ENCODE assay signal across 20 cellular contexts in genomic region chr1:224138198-224138597, GRCh38. TPM values are rescaled to one million over a fixed set of nuclear protein-coding genes. Genes with fewer than 3 reads are reported as not detected.
DNase-seq lines count a peak whose midpoint lies in the region; ATAC-seq, FAIRE-seq and TF ChIP-seq lines count a peak whose summit lies in the region.
"Had no signal": no experiment of that assay in that cellular context is flagged by ENCODE, and none has a peak within 500 bp of the region (broad histone marks: within the 10 kb centered on the region; RNA-seq: fewer than 3 reads in every experiment).

No MANE protein-coding gene starts in this region.

- TF ChIP-seq POLR2A in HepG2 (IDR thresholded peaks at IDR 0.05; ENCODE audit: insufficient read depth in 1 of 2, low read depth in 2 of 2, low read length in 2 of 2) (no peak), right lobe of liver (IDR thresholded peaks at IDR 0.05) (no peak)

- no peaks in the 10 kb centered on the region for H3K79me2 ChIP-seq in HepG2 (ENCODE audit: insufficient read depth, low read length)

- H3K27me3 ChIP-seq in liver (ENCODE audit: control insufficient read depth in 4 of 4, insufficient read depth in 4 of 4, low read length in 3 of 4) (no peaks in the 10 kb centered on the region), HepG2 (ENCODE audit: control insufficient read depth in 1 of 2, insufficient read depth in 2 of 2, low read length in 2 of 2) (no peaks in the 10 kb centered on the region), right lobe of liver (no peaks in the 10 kb centered on the region)

- peaks cover 0 to 10% (median 8%) of the 10 kb centered on the region in 4 donors for H3K36me3 ChIP-seq in liver (ENCODE audit: control insufficient read depth in 4 of 4, insufficient read depth in 3 of 4, low read depth in 1 of 4, low read length in 3 of 4)
- H3K36me3 ChIP-seq in HepG2 (replicated peaks in 1 of 2; ENCODE audit: control insufficient read depth in 1 of 2, insufficient read depth in 2 of 2, low read length in 2 of 2), result peaks cover 2 to 32% of the 10 kb centered on the region in 2 experiments; a peak in 4 of 5 replicates
- peaks cover 0 to 21% (median 7%) of the 10 kb centered on the region in 4 donors for H3K36me3 ChIP-seq in right lobe of liver

- in situ Hi-C loops in HepG2 (cut with HindIII; ENCODE audit: extremely low pct_ligation_motif_present, low pct_unique_long_range_greater_than_20kb), result no loop called here

- H3K9ac ChIP-seq in liver (ENCODE audit: low read depth in 1 of 2, low read length in 2 of 2) (no peak overlapping the region), HepG2 (ENCODE audit: insufficient read depth, low read depth, low read length) (no peak overlapping the region)

- H3K4me1 ChIP-seq in liver (ENCODE audit: control insufficient read depth in 4 of 4, insufficient read depth in 4 of 4, low read length in 3 of 4) (peaks cover 3 to 17% (median 11%) of the 10 kb centered on the region in 4 donors), HepG2 (ENCODE audit: insufficient read depth, low read length) (no peaks in the 10 kb centered on the region), right lobe of liver (peaks cover 0 to 39% (median 4%) of the 10 kb centered on the region in 4 donors)
- H3K4me1 ChIP-seq: HAP-1 had no signal

- FAIRE-seq in HepG2 (lab: Jason Lieb, UNC), result no peak
- FAIRE-seq: GM12878, H54 had no signal

- no TSS peak for BruUV-seq in HepG2 (replicated peaks; lab: Mats Ljungman, UMichigan)

- 43% methylated on average over 3 of the region's 3 CpGs for WGBS in liver
- WGBS in HepG2 (ENCODE audit: low lambda C conversion rate), result 91% methylated on average over 3 of the region's 3 CpGs
- 60% methylated on average over 3 of the region's 3 CpGs for WGBS in right lobe of liver (ENCODE audit: insufficient coverage, low coverage, low lambda C conversion rate, missing lambda C conversion rate)

- H3K27ac ChIP-seq in liver (ENCODE audit: low read depth in 1 of 2, low read length in 2 of 2) (no peak overlapping the region), HepG2 (ENCODE audit: extremely low read length, insufficient read depth, low read length) (no peak overlapping the region), VCaP (peak overlapping the region; percentile 94), right lobe of liver (peak overlapping the region; percentile 45 to 66 (median 56))

- H2AFZ ChIP-seq in HepG2 (ENCODE audit: low read length), result no peak overlapping the region

- H4K20me1 ChIP-seq in HepG2 (ENCODE audit: insufficient read depth, low read length), result no peaks in the 10 kb centered on the region

- TF ChIP-seq RAD21 in liver (IDR thresholded peaks at IDR 0.05) (no peak), HepG2 (CRISPR knock-in tag; IDR thresholded peaks at IDR 0.05) (no peak)

- no peak overlapping the region for H3K4me2 ChIP-seq in HepG2 (ENCODE audit: low read depth, low read length)

- H3K9me3 ChIP-seq in liver (ENCODE audit: control insufficient read depth in 4 of 4, low read length in 3 of 4) (no peaks in the 10 kb centered on the region), HepG2 (ENCODE audit: low read length) (no peaks in the 10 kb centered on the region), right lobe of liver (no peaks in the 10 kb centered on the region)
- H3K9me3 ChIP-seq: Caco-2, HAP-1 had no signal

- CTCF ChIA-PET in HepG2 (lab: Yijun Ruan, JAX; ENCODE audit: low intra/inter-chr PET ratio, low total read pairs), result no interaction called here

- no peak for DNase-seq in HepG2 (ENCODE audit: low spot score)
- no peak for DNase-seq in right lobe of liver
- no peak for DNase-seq in NCI-H1436 treated with DMSO at 0.1 percent for 48 hours (lab: John Stamatoyannopoulos, UW)
- DNase-seq in left ventricle myocardium superior, result no peak
- DNase-seq: C1 segment of cervical spinal cord; Caco-2; CD4-positive, CD25-positive, alpha-beta regulatory T cell; CD8-positive, alpha-beta T cell; DMS 273 treated with DMSO at 0.1 percent for 48 hours; DMS79; EL; GDM1; GOT3; HFFc6 had no signal

- no peak for TF ChIP-seq EP300 in HepG2 (IDR thresholded peaks at IDR 0.05; ENCODE audit: low read depth in 2 of 2, low read length in 2 of 2)
- no peak for TF ChIP-seq EP300 in HepG2 (CRISPR knock-in tag; IDR thresholded peaks at IDR 0.05; ENCODE audit: borderline replicate concordance)

- POLR2A ChIA-PET in HepG2 (lab: Yijun Ruan, JAX), result no interaction called here

- intact Hi-C loops in HepG2 (cut with micrococcal nuclease; ENCODE audit: unreplicated experiment), result no loop called here
- intact Hi-C loops in right lobe of liver (cut with DNase I), result no loop called here
- intact Hi-C loops in left ventricle myocardium superior (cut with micrococcal nuclease), result no loop called here

- no peak overlapping the region for H3K4me3 ChIP-seq in liver (ENCODE audit: low read depth in 1 of 3, low read length in 3 of 3)
- no peak overlapping the region for H3K4me3 ChIP-seq in HepG2 (replicated peaks in 1 of 3; ENCODE audit: insufficient read depth in 1 of 3, low read depth in 2 of 3, low read length in 3 of 3)
- no peak overlapping the region for H3K4me3 ChIP-seq in right lobe of liver
- H3K4me3 ChIP-seq: GM12878, HAP-1 had no signal

- ATAC-seq in HepG2, result no peak
- peak; percentile 50 to 72 (median 60) for ATAC-seq in right lobe of liver
- no peak for ATAC-seq in GM18867 (IDR thresholded peaks at IDR 0.05; ENCODE audit: unreplicated experiment)
- no peak for ATAC-seq in left ventricle myocardium superior
- ATAC-seq: CD8-positive, alpha-beta T cell; GM12878 had no signal

- no peak for TF ChIP-seq CTCF in liver (IDR thresholded peaks at IDR 0.05; ENCODE audit: low read depth, low read length, missing input control)
- TF ChIP-seq CTCF in HepG2 (CRISPR knock-in tag; IDR thresholded peaks at IDR 0.05), result no peak
- no peak for TF ChIP-seq CTCF in VCaP (conservative IDR thresholded peaks at IDR 0.05)
- no peak for TF ChIP-seq CTCF in right lobe of liver (IDR thresholded peaks at IDR 0.05)

TF ChIP-seq in liver, 16 proteins besides CTCF, POLR2A, EP300 and RAD21 (continues in another document):
- no peak for TF ChIP-seq GABPA (IDR thresholded peaks at IDR 0.05 in 1 of 2, conservative IDR thresholded peaks at IDR 0.05 in 1 of 2)
- TF ChIP-seq TAF1 (conservative IDR thresholded peaks at IDR 0.05), result no peak

TF ChIP-seq in HepG2, 621 proteins besides CTCF, POLR2A, EP300 and RAD21 (continues in another document):
- TF ChIP-seq ARNT (IDR thresholded peaks at IDR 0.05), result no peak
- TF ChIP-seq TAF1 (CRISPR knock-in tag; IDR thresholded peaks at IDR 0.05), result no peak
- TF ChIP-seq KMT2B (CRISPR knock-in tag; IDR thresholded peaks at IDR 0.05), result no peak

RNA-seq across cellular contexts. Expression of gene FBXO28, which starts 24.3 kb away (rescaled TPM):
- total RNA-seq in liver (10 to 100 TPM; 17.4 to 23.1 TPM), HepG2 (2016; rRNA removed; fragmentation: Illumina TruSeq; extraction: Trizol) (29.1 and 38.2 TPM in 2 replicates), right lobe of liver (10 to 100 TPM; 11.5 to 20.9 (median 15.3) TPM), left ventricle myocardium superior (18.1 TPM)
- polyA plus RNA-seq in liver (1 to 10 TPM; 6.7 to 8.9 TPM), HepG2 (2011; rRNA removed) (6.9 and 8.5 TPM in 2 replicates)
- 3.6 and 4.3 TPM in 2 replicates for total RNA-seq in HepG2 (2016; cell fraction: cytosol; rRNA removed; fragmentation: Illumina TruSeq; extraction: Trizol; ENCODE audit: low read depth)
- 29.7 and 37.5 TPM in 2 replicates for total RNA-seq in HepG2 (2016; cell fraction: insoluble cytoplasmic fraction; rRNA removed; fragmentation: Illumina TruSeq; extraction: Trizol)
- 12.9 and 13.7 TPM in 2 replicates for total RNA-seq in HepG2 (2016; cell fraction: membrane; rRNA removed; fragmentation: Illumina TruSeq; extraction: Trizol)
- total RNA-seq in HepG2 (2016; cell fraction: nucleus; rRNA removed; fragmentation: Illumina TruSeq; extraction: Trizol), result 20.6 and 25.7 TPM in 2 replicates
- 5.0 and 5.6 TPM in 2 replicates for polyA plus RNA-seq in HepG2 (2011; cell fraction: cytosol; rRNA removed)
- polyA plus RNA-seq in HepG2 (2011; cell fraction: nucleus; rRNA removed), result 5.5 and 6.6 TPM in 2 replicates
- 7.4 and 8.5 TPM in 2 replicates for polyA plus RNA-seq in HepG2 (2012)
- polyA plus RNA-seq in HepG2 (2016; cell fraction: cytosol; fragmentation: Illumina TruSeq; extraction: Trizol; ENCODE audit: low read depth), result 1.5 and 2.2 TPM in 2 replicates
- polyA plus RNA-seq in HepG2 (2016; cell fraction: insoluble cytoplasmic fraction; fragmentation: Illumina TruSeq; extraction: Trizol; ENCODE audit: low read depth), result 25.0 and 28.7 TPM in 2 replicates
- polyA plus RNA-seq in HepG2 (2016; cell fraction: membrane; fragmentation: Illumina TruSeq; extraction: Trizol; ENCODE audit: low read depth), result 4.5 and 6.0 TPM in 2 replicates
- polyA plus RNA-seq in HepG2 (2016; cell fraction: nucleus; fragmentation: Illumina TruSeq; extraction: Trizol; ENCODE audit: insufficient read depth, low read depth), result 18.0 and 25.6 TPM in 2 replicates
- 9.9 and 23.9 TPM in 2 replicates for polyA minus RNA-seq in HepG2 (2011; rRNA and poly(A)+ RNA removed; ENCODE audit: low replicate concordance)
- polyA minus RNA-seq in HepG2 (2011; cell fraction: cytosol; rRNA and poly(A)+ RNA removed), result 12.4 and 15.0 TPM in 2 replicates
- polyA minus RNA-seq in HepG2 (2011; cell fraction: nucleus; rRNA and poly(A)+ RNA removed), result 36.1 and 39.4 TPM in 2 replicates

RNA-seq across cellular contexts. Expression of gene DEGS1, which starts 44.8 kb away (rescaled TPM):
- total RNA-seq in liver, result 10 to 100 TPM; 22.7 to 26.7 TPM
- 10 to 100 TPM; 21.7 to 22.6 TPM for polyA plus RNA-seq in liver
- total RNA-seq in HepG2 (2016; rRNA removed; fragmentation: Illumina TruSeq; extraction: Trizol), result 7.8 and 18.1 TPM in 2 replicates
- total RNA-seq in HepG2 (2016; cell fraction: cytosol; rRNA removed; fragmentation: Illumina TruSeq; extraction: Trizol; ENCODE audit: low read depth), result 3.9 and 4.1 TPM in 2 replicates
- total RNA-seq in HepG2 (2016; cell fraction: insoluble cytoplasmic fraction; rRNA removed; fragmentation: Illumina TruSeq; extraction: Trizol), result 9.1 and 17.5 TPM in 2 replicates
- 7.7 and 8.1 TPM in 2 replicates for total RNA-seq in HepG2 (2016; cell fraction: membrane; rRNA removed; fragmentation: Illumina TruSeq; extraction: Trizol)
- total RNA-seq in HepG2 (2016; cell fraction: nucleus; rRNA removed; fragmentation: Illumina TruSeq; extraction: Trizol), result 16.1 and 18.0 TPM in 2 replicates
- 27.8 and 35.9 TPM in 2 replicates for polyA plus RNA-seq in HepG2 (2011; rRNA removed)
- 16.4 and 34.9 TPM in 2 replicates for polyA plus RNA-seq in HepG2 (2011; cell fraction: cytosol; rRNA removed)
- polyA plus RNA-seq in HepG2 (2011; cell fraction: nucleus; rRNA removed), result 4.6 and 11.0 TPM in 2 replicates
- 21.7 and 21.9 TPM in 2 replicates for polyA plus RNA-seq in HepG2 (2012)
- 3.8 and 4.1 TPM in 2 replicates for polyA plus RNA-seq in HepG2 (2016; cell fraction: cytosol; fragmentation: Illumina TruSeq; extraction: Trizol; ENCODE audit: low read depth)
- 10.2 and 13.3 TPM in 2 replicates for polyA plus RNA-seq in HepG2 (2016; cell fraction: insoluble cytoplasmic fraction; fragmentation: Illumina TruSeq; extraction: Trizol; ENCODE audit: low read depth)
- 6.0 and 6.5 TPM in 2 replicates for polyA plus RNA-seq in HepG2 (2016; cell fraction: membrane; fragmentation: Illumina TruSeq; extraction: Trizol; ENCODE audit: low read depth)
- 26.5 and 33.6 TPM in 2 replicates for polyA plus RNA-seq in HepG2 (2016; cell fraction: nucleus; fragmentation: Illumina TruSeq; extraction: Trizol; ENCODE audit: insufficient read depth, low read depth)
- 8.8 and 84.1 TPM in 2 replicates for polyA minus RNA-seq in HepG2 (2011; rRNA and poly(A)+ RNA removed; ENCODE audit: low replicate concordance)
- 12.9 and 16.5 TPM in 2 replicates for polyA minus RNA-seq in HepG2 (2011; cell fraction: cytosol; rRNA and poly(A)+ RNA removed)
- polyA minus RNA-seq in HepG2 (2011; cell fraction: nucleus; rRNA and poly(A)+ RNA removed), result 6.3 and 10.9 TPM in 2 replicates
- 10 to 100 TPM; 17.9 to 43.5 (median 29.0) TPM for total RNA-seq in right lobe of liver
- total RNA-seq in left ventricle myocardium superior, result 61.5 TPM

Comparison
In these comparisons a context has a peak if more than half of its experiments do, and no peak if none do; other contexts are left out.
1. H3K27ac ChIP-seq: peak in VCaP (single experiment) and right lobe of liver (3 of 3); none in liver (0 of 2) and HepG2 (single experiment).
2. ATAC-seq: peak in right lobe of liver (4 of 4); none in HepG2 (single experiment), GM18867 (single experiment) and left ventricle myocardium superior (single experiment).